Comparison of ENCODE assay signal across 23 cellular contexts in genomic region chr2:16329421-16329820, GRCh38.
"Had no signal": no experiment of that assay in that cellular context is flagged by ENCODE, and none has a peak within 500 bp of the region (broad histone marks: within the 10 kb centered on the region; RNA-seq: fewer than 3 reads in every experiment).

No MANE protein-coding gene starts in this region.

- H3K9me3 ChIP-seq: body of pancreas, left ventricle myocardium inferior, transverse colon, vagina had no signal

- H3K9me3 Mint-ChIP-seq: activated CD4-positive, alpha-beta memory T cell treated with anti-CD3 and anti-CD28 coated beads, Interleukin-2, amount 10 ng/mL, durations not matched to agents 7 days and 5 days; activated CD4-positive, alpha-beta T cell treated with anti-CD3 and anti-CD28 coated beads, Interleukin-2, amount 10 ng/mL, durations not matched to agents 24 days and 14 days; activated naive CD4-positive, alpha-beta T cell treated with anti-CD3 and anti-CD28 coated beads, Interleukin-2, amount 10 ng/mL, durations not matched to agents 7 days and 5 days; activated naive CD8-positive, alpha-beta T cell treated with anti-CD3 and anti-CD28 coated beads, Interleukin-2, amount 50 U/mL, for 24 hours; activated T-cell treated with anti-CD3 and anti-CD28 coated beads, Interleukin-2, amount 50 U/mL, for 72 hours; immature natural killer cell; natural killer cell treated with Interleukin-12 subunit alpha and Interleukin-12 subunit beta and Interleukin-15 and Interleukin-18, amount 100 ng/mL, for 72 hours; stimulated activated naive B cell treated with anti-CD40 and anti-IgM and Interleukin-4, amounts not matched to agents 10 μg/mL and 1 μg/mL and 100 μg/mL, for 72 hours had no signal

- H3K4me1 Mint-ChIP-seq: activated CD4-positive, alpha-beta memory T cell treated with anti-CD3 and anti-CD28 coated beads, Interleukin-2, amount 10 ng/mL, durations not matched to agents 7 days and 5 days; activated CD4-positive, alpha-beta T cell treated with anti-CD3 and anti-CD28 coated beads, Interleukin-2, amount 10 ng/mL, durations not matched to agents 24 days and 14 days; activated naive CD4-positive, alpha-beta T cell treated with anti-CD3 and anti-CD28 coated beads, Interleukin-2, amount 10 ng/mL, durations not matched to agents 7 days and 5 days; activated naive CD8-positive, alpha-beta T cell treated with anti-CD3 and anti-CD28 coated beads, Interleukin-2, amount 50 U/mL, for 24 hours; immature natural killer cell; stimulated activated naive B cell treated with anti-CD40 and anti-IgM and Interleukin-4, amounts not matched to agents 10 μg/mL and 1 μg/mL and 100 μg/mL, for 72 hours had no signal

- H3K27ac Mint-ChIP-seq: activated CD4-positive, alpha-beta memory T cell treated with anti-CD3 and anti-CD28 coated beads, Interleukin-2, amount 10 ng/mL, durations not matched to agents 7 days and 5 days; activated CD4-positive, alpha-beta T cell treated with anti-CD3 and anti-CD28 coated beads, Interleukin-2, amount 10 ng/mL, durations not matched to agents 24 days and 14 days; activated naive CD4-positive, alpha-beta T cell treated with anti-CD3 and anti-CD28 coated beads, Interleukin-2, amount 10 ng/mL, durations not matched to agents 7 days and 5 days; activated naive CD8-positive, alpha-beta T cell treated with anti-CD3 and anti-CD28 coated beads, Interleukin-2, amount 50 U/mL, for 24 hours; activated T-cell treated with anti-CD3 and anti-CD28 coated beads, Interleukin-2, amount 50 U/mL, for 72 hours; immature natural killer cell; natural killer cell treated with Interleukin-12 subunit alpha and Interleukin-12 subunit beta and Interleukin-15 and Interleukin-18, amount 100 ng/mL, for 72 hours; stimulated activated naive B cell treated with anti-CD40 and anti-IgM and Interleukin-4, amounts not matched to agents 10 μg/mL and 1 μg/mL and 100 μg/mL, for 72 hours had no signal

- H3K36me3 ChIP-seq: left ventricle myocardium inferior, transverse colon, vagina had no signal

- ATAC-seq: activated CD4-positive, CD25-positive, alpha-beta regulatory T cell treated with anti-CD3 and anti-CD28 coated beads, Interleukin-2, amount 50 U/mL, for 24 hours; activated naive CD8-positive, alpha-beta T cell treated with anti-CD3 and anti-CD28 coated beads, Interleukin-2, amount 50 U/mL, for 24 hours; activated T-cell treated with anti-CD3 and anti-CD28 coated beads, Interleukin-2, amount 50 U/mL, for 72 hours; body of pancreas; foreskin keratinocyte; natural killer cell treated with Interleukin-12 subunit alpha and Interleukin-12 subunit beta and Interleukin-15 and Interleukin-18, amount 100 ng/mL, for 72 hours; stimulated activated naive B cell treated with anti-CD40 and anti-IgM and Interleukin-4, amounts not matched to agents 10 μg/mL and 1 μg/mL and 100 μg/mL, for 72 hours had no signal

- H3K4me3 ChIP-seq: body of pancreas, hepatocyte, left ventricle myocardium inferior, transverse colon, vagina had no signal

- H3K4me1 ChIP-seq: body of pancreas, foreskin keratinocyte, transverse colon, vagina had no signal

- H3K4me3 Mint-ChIP-seq: activated CD4-positive, alpha-beta memory T cell treated with anti-CD3 and anti-CD28 coated beads, Interleukin-2, amount 10 ng/mL, durations not matched to agents 7 days and 5 days; activated CD4-positive, alpha-beta T cell treated with anti-CD3 and anti-CD28 coated beads, Interleukin-2, amount 10 ng/mL, durations not matched to agents 24 days and 14 days; activated naive CD4-positive, alpha-beta T cell treated with anti-CD3 and anti-CD28 coated beads, Interleukin-2, amount 10 ng/mL, durations not matched to agents 7 days and 5 days; activated naive CD8-positive, alpha-beta T cell treated with anti-CD3 and anti-CD28 coated beads, Interleukin-2, amount 50 U/mL, for 24 hours; activated T-cell treated with anti-CD3 and anti-CD28 coated beads, Interleukin-2, amount 50 U/mL, for 72 hours; immature natural killer cell; natural killer cell treated with Interleukin-12 subunit alpha and Interleukin-12 subunit beta and Interleukin-15 and Interleukin-18, amount 100 ng/mL, for 72 hours; stimulated activated naive B cell treated with anti-CD40 and anti-IgM and Interleukin-4, amounts not matched to agents 10 μg/mL and 1 μg/mL and 100 μg/mL, for 72 hours had no signal

- H3K27me3 ChIP-seq: body of pancreas, foreskin keratinocyte, hepatocyte, transverse colon, vagina had no signal

- DNase-seq: activated CD4-positive, alpha-beta memory T cell treated with anti-CD3 and anti-CD28 coated beads, Interleukin-2, amount 10 ng/mL, durations not matched to agents 7 days and 5 days; activated CD4-positive, alpha-beta T cell treated with anti-CD3 and anti-CD28 coated beads, Interleukin-2, amount 10 ng/mL, durations not matched to agents 24 days and 14 days; activated effector memory CD4-positive, alpha-beta T cell treated with anti-CD3 and anti-CD28 coated beads, Interleukin-2, amount 50 U/mL, for 16 hours; activated naive CD4-positive, alpha-beta T cell treated with anti-CD3 and anti-CD28 coated beads, Interleukin-2, amount 10 ng/mL, durations not matched to agents 7 days and 5 days; activated naive CD8-positive, alpha-beta T cell treated with anti-CD3 and anti-CD28 coated beads, Interleukin-2, amount 50 U/mL, for 24 hours; activated T-cell treated with anti-CD3 and anti-CD28 coated beads, Interleukin-2, amount 50 U/mL, for 72 hours; body of pancreas; caudate nucleus; dermis blood vessel endothelial cell; effector memory CD4-positive, alpha-beta T cell; foreskin keratinocyte; immature natural killer cell; kidney glomerular epithelial cell; left ventricle myocardium inferior; stimulated activated CD4-positive, alpha-beta T cell treated with anti-CD3 and anti-CD28 coated beads, Interleukin-2, amount 100 ng/mL, for 48 hours; stimulated activated CD8-positive, alpha-beta memory T cell treated with anti-CD3 and anti-CD28 coated beads, Interleukin-4, amount 100 ng/mL, for 48 hours; stimulated activated naive B cell treated with anti-CD40 and anti-IgM and Interleukin-4, amounts not matched to agents 10 μg/mL and 1 μg/mL and 100 μg/mL, for 72 hours; transverse colon had no signal

- H3K27ac ChIP-seq: body of pancreas, foreskin keratinocyte, left ventricle myocardium inferior, transverse colon, vagina, VCaP had no signal

- H3K27me3 Mint-ChIP-seq: activated CD4-positive, alpha-beta memory T cell treated with anti-CD3 and anti-CD28 coated beads, Interleukin-2, amount 10 ng/mL, durations not matched to agents 7 days and 5 days; activated CD4-positive, alpha-beta T cell treated with anti-CD3 and anti-CD28 coated beads, Interleukin-2, amount 10 ng/mL, durations not matched to agents 24 days and 14 days; activated naive CD4-positive, alpha-beta T cell treated with anti-CD3 and anti-CD28 coated beads, Interleukin-2, amount 10 ng/mL, durations not matched to agents 7 days and 5 days; activated naive CD8-positive, alpha-beta T cell treated with anti-CD3 and anti-CD28 coated beads, Interleukin-2, amount 50 U/mL, for 24 hours; stimulated activated naive B cell treated with anti-CD40 and anti-IgM and Interleukin-4, amounts not matched to agents 10 μg/mL and 1 μg/mL and 100 μg/mL, for 72 hours had no signal

- H3K36me3 Mint-ChIP-seq: activated naive CD4-positive, alpha-beta T cell treated with anti-CD3 and anti-CD28 coated beads, Interleukin-2, amount 10 ng/mL, durations not matched to agents 7 days and 5 days; immature natural killer cell; natural killer cell treated with Interleukin-12 subunit alpha and Interleukin-12 subunit beta and Interleukin-15 and Interleukin-18, amount 100 ng/mL, for 72 hours; stimulated activated naive B cell treated with anti-CD40 and anti-IgM and Interleukin-4, amounts not matched to agents 10 μg/mL and 1 μg/mL and 100 μg/mL, for 72 hours had no signal
